In the genomic region with DNA sequence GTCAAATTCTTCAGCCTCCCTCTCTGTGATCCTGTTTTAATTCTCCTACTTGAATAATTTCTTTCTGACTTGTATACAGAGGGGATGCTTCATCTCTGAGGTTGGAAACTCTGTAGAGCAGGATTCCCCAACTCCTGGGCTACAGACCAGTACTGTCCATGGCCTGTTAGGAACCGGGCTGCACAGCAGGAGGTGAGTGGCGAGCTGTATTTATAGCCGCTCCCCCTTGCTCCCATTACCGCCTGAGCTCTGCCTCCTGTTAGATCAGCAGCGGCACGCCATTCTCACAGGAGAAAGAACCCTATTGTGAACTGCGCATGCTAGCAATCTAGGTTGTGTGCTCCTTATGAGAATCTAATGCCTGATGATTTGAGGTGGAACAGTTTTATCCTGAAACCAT, we compare ENCODE assay signal across 1 cellular context. TPM values are rescaled to one million over a fixed set of nuclear protein-coding genes. Genes with fewer than 3 reads are reported as not detected.
"Had no signal": no experiment of that assay in that cellular context is flagged by ENCODE, and none has a peak within 500 bp of the region (broad histone marks: within the 10 kb centered on the region; RNA-seq: fewer than 3 reads in every experiment).

No MANE protein-coding gene starts in this region.

RNA-seq across cellular contexts. Expression of gene SCIMP, which starts 59.6 kb away (rescaled TPM):
- total RNA-seq: suprapubic skin had no signal
